Comparison of ENCODE assay signal across 8 cellular contexts in the genomic region with DNA sequence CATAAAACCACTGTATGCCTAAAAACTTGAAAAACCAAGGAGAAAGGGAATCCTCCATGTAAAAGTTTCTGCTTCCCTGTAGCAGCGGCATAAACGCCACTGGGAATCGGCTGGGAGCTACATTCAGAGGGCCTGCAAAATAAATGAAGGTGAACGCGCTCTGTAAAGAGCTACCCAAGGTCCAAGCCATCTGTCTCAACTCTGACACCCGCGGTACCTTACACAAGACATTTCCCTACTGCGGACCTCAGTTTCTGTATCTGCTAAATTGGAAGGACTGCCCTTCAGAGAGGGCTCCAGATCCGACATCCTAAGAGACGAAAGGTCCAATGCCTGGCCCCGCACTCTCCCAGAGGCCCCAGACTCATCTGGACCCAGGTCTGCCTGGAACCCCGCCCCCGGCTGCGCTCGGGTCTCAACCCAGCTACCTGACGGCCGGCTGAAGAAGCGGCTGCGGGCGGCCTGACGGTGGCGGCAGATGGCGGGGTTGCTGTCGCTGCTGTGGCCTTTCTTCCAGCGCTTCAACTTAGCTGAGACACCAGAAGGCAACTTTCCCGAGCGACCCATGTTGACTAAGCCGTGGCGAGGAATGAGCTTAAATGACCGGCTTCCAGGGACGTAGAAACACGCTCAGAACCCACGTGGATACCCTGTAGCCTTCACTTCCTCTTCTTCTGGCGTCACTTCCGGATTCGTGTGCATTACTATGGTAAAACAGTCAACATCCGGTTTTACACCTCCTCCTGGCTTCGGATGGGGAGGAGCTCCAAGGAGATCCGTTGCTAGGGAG. TPM values are rescaled to one million over a fixed set of nuclear protein-coding genes. Genes with fewer than 3 reads are reported as not detected.
A peak's percentile ranks its signal among the peaks of the same experiment; 100 is the strongest.
DNase-seq lines count a peak whose midpoint lies in the region; ATAC-seq and TF ChIP-seq lines count a peak whose summit lies in the region.

A gene with protein sequence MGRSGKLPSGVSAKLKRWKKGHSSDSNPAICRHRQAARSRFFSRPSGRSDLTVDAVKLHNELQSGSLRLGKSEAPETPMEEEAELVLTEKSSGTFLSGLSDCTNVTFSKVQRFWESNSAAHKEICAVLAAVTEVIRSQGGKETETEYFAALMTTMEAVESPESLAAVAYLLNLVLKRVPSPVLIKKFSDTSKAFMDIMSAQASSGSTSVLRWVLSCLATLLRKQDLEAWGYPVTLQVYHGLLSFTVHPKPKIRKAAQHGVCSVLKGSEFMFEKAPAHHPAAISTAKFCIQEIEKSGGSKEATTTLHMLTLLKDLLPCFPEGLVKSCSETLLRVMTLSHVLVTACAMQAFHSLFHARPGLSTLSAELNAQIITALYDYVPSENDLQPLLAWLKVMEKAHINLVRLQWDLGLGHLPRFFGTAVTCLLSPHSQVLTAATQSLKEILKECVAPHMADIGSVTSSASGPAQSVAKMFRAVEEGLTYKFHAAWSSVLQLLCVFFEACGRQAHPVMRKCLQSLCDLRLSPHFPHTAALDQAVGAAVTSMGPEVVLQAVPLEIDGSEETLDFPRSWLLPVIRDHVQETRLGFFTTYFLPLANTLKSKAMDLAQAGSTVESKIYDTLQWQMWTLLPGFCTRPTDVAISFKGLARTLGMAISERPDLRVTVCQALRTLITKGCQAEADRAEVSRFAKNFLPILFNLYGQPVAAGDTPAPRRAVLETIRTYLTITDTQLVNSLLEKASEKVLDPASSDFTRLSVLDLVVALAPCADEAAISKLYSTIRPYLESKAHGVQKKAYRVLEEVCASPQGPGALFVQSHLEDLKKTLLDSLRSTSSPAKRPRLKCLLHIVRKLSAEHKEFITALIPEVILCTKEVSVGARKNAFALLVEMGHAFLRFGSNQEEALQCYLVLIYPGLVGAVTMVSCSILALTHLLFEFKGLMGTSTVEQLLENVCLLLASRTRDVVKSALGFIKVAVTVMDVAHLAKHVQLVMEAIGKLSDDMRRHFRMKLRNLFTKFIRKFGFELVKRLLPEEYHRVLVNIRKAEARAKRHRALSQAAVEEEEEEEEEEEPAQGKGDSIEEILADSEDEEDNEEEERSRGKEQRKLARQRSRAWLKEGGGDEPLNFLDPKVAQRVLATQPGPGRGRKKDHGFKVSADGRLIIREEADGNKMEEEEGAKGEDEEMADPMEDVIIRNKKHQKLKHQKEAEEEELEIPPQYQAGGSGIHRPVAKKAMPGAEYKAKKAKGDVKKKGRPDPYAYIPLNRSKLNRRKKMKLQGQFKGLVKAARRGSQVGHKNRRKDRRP (N-terminal part only) (minus strand): TSS at position 676 of the 790 bp plus-strand sequence. CDS start 109 bp downstream, at position 567.

- peaks cover 4% of the 10 kb centered on the region for H3K27me3 Mint-ChIP-seq in progenitor cell of endocrine pancreas

- no peak for TF ChIP-seq POLR2A in uterus (IDR thresholded peaks at IDR 0.05)

- peak within 1 kb of the TSS; percentile 95 for H3K27ac Mint-ChIP-seq in progenitor cell of endocrine pancreas

- intact Hi-C loops in left ventricle myocardium inferior (cut with micrococcal nuclease) (no loop called here), uterus (cut with DNase I; ENCODE audit: low total_unique reads) (no loop called here)

- H3K4me3 Mint-ChIP-seq in progenitor cell of endocrine pancreas (ENCODE audit: low read depth) = peak within 1 kb of the TSS; percentile 94

- H3K36me3 ChIP-seq in left ventricle myocardium inferior (peaks cover 17% of the 10 kb centered on the region), uterus (no peaks in the 10 kb centered on the region)

- no peaks in the 10 kb centered on the region for H3K9me3 Mint-ChIP-seq in progenitor cell of endocrine pancreas (ENCODE audit: low read depth)

- TF ChIP-seq CTCF in left ventricle myocardium inferior (IDR thresholded peaks at IDR 0.05; ENCODE audit: borderline replicate concordance) (no peak), progenitor cell of endocrine pancreas (IDR thresholded peaks at IDR 0.05; ENCODE audit: unreplicated experiment) (peak; percentile 23), uterus (IDR thresholded peaks at IDR 0.05) (peak in 2 of 4 experiments; percentile 12 to 29)

- H3K27me3 ChIP-seq in left ventricle myocardium inferior (ENCODE audit: low read depth) = no peaks in the 10 kb centered on the region
- H3K27me3 ChIP-seq in uterus = no peaks in the 10 kb centered on the region

- ATAC-seq in GM18498 (IDR thresholded peaks at IDR 0.05; ENCODE audit: unreplicated experiment) (peak; percentile 97), HG02884 (IDR thresholded peaks at IDR 0.05; ENCODE audit: unreplicated experiment) (peak; percentile 97)

- DNase-seq in NCI-H146 treated with DMSO at 0.1 percent for 48 hours (lab: John Stamatoyannopoulos, UW; ENCODE audit: unreplicated experiment) = peak; percentile 91
- DNase-seq in T-helper 1 cell = peak; percentile 61 to 95 (median 82)
- DNase-seq in amniotic stem cell (lab: John Stamatoyannopoulos, UW) = peak; percentile 99
- peak; percentile 61 for DNase-seq in left ventricle myocardium inferior
- peak; percentile 42 for DNase-seq in progenitor cell of endocrine pancreas (ENCODE audit: low spot score, unreplicated experiment)
- peak; percentile 79 to 93 for DNase-seq in uterus

- H3K4me1 ChIP-seq in left ventricle myocardium inferior (peaks cover 19% of the 10 kb centered on the region), uterus (peaks cover 0 to 7% of the 10 kb centered on the region in 2 donors)

- H3K27ac ChIP-seq in left ventricle myocardium inferior (replicated peaks) (peak within 1 kb of the TSS; percentile 71), uterus (peak within 1 kb of the TSS; percentile 36 to 40)

- peaks cover 13% of the 10 kb centered on the region for H3K4me1 Mint-ChIP-seq in progenitor cell of endocrine pancreas (ENCODE audit: low read depth)

- H3K4me3 ChIP-seq in left ventricle myocardium inferior = peak within 1 kb of the TSS; percentile 76
- H3K4me3 ChIP-seq in uterus = peak within 1 kb of the TSS; percentile 63 to 79

- no peaks in the 10 kb centered on the region for H3K9me3 ChIP-seq in left ventricle myocardium inferior (replicated peaks)
- H3K9me3 ChIP-seq in uterus = no peaks in the 10 kb centered on the region

- H3K36me3 Mint-ChIP-seq in progenitor cell of endocrine pancreas (ENCODE audit: insufficient read depth) = peaks cover 3% of the 10 kb centered on the region

RNA-seq across cellular contexts. Expression of the gene that starts here (rescaled TPM):
- total RNA-seq in left ventricle myocardium inferior = 15.2 TPM
- 33.5 and 36.6 TPM in 2 replicates for total RNA-seq in progenitor cell of endocrine pancreas
- total RNA-seq in uterus = 10 to 100 TPM; 14.8 to 27.6 (median 25.0) TPM

Comparison
In these comparisons a context has a peak if more than half of its experiments do, and no peak if none do; other contexts are left out.
1. Peak in every context shown above with its lines: DNase-seq, ATAC-seq, H3K4me3 ChIP-seq and H3K27ac ChIP-seq.
2. DNase-seq: peak in every context shown above with its lines; median percentile 99 in amniotic stem cell; 91 in NCI-H146 treated with DMSO at 0.1 percent for 48 hours; 86 in uterus; 82 in T-helper 1 cell; 61 in left ventricle myocardium inferior; 42 in progenitor cell of endocrine pancreas.